Comparison of ENCODE assay signal across 1 cellular context in genomic region chr1:145136354-145136753, GRCh38. TPM values are rescaled to one million over a fixed set of nuclear protein-coding genes. Genes with fewer than 3 reads are reported as not detected.
"Had no signal": no experiment of that assay in that cellular context is flagged by ENCODE, and none has a peak within 500 bp of the region (broad histone marks: within the 10 kb centered on the region; RNA-seq: fewer than 3 reads in every experiment).

No MANE protein-coding gene starts in this region.

RNA-seq across cellular contexts. Expression of gene FAM72D, which starts 40.6 kb away (rescaled TPM):
- total RNA-seq: Right ventricle myocardium inferior had no signal
